ENCODE assay signal across 22 cellular contexts in the genomic region with DNA sequence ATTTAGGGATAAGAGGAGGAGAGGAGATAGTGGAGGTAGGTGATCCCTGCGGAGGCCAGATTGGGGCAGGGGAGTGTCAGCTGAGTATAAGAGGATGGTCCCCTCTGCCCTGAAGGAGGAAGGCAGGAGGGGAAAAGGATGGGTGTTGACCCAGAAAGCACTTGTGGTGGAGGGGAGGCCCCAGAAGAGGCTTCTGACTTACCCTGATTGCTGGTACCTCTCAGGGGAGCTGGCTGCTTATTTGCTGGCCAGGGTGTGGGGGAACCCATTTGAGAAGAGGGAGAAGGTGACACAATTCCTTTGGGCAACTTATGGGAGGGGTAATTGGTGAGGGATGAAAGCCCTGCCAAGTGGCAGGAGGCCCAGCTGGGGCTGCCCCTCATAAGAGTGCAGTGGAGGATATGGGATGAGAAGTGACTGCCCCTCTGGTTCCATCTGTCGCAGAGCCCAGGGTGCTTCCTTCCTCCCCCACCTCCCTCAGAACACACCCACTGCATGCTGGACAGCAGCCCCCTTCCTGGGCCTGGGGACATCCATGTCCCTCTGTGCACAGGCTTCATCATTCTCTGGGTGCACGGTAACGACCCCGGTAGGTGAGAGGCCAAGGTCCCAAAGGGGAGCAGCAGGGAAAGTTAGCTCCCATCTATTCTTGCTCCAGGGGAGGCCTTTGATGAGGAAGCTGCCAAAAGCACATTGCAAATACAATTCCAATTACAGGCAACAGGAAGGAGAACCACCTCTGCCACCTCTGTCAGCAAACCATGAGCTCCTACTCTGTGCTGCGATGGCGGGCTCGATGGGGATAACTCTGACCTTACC. TPM values are rescaled to one million over a fixed set of nuclear protein-coding genes. Genes with fewer than 3 reads are reported as not detected.
"Had no signal": no experiment of that assay in that cellular context is flagged by ENCODE, and none has a peak within 500 bp of the region (broad histone marks: within the 10 kb centered on the region; RNA-seq: fewer than 3 reads in every experiment).

No MANE protein-coding gene starts in this region.

- H3K4me1 Mint-ChIP-seq: activated CD8-positive, alpha-beta memory T cell treated with anti-CD3 and anti-CD28 coated beads, Interleukin-2, amount 10 ng/mL, durations not matched to agents 7 days and 5 days had no signal

- H3K4me1 ChIP-seq: colonic mucosa had no signal

- H3K27ac Mint-ChIP-seq: activated CD4-positive, alpha-beta memory T cell treated with anti-CD3 and anti-CD28 coated beads for 36 hours; activated CD8-positive, alpha-beta memory T cell treated with anti-CD3 and anti-CD28 coated beads, Interleukin-2, amount 10 ng/mL, durations not matched to agents 7 days and 5 days; activated naive CD4-positive, alpha-beta T cell treated with anti-CD3 and anti-CD28 coated beads, Interleukin-2, amount 10 ng/mL, durations not matched to agents 7 days and 5 days; activated T-helper 2 cell treated with anti-CD3 and anti-CD28 coated beads, Interferon-gamma antibody, Interleukin-2, Interleukin-4, amounts not matched to agents 10 μg/mL and 5 μg/mL and 100 μg/mL, durations not matched to agents 14 hours and 24 hours and 36 hours; stimulated activated naive CD8-positive, alpha-beta T cell treated with anti-CD3 and anti-CD28 coated beads, Interleukin-15, Interleukin-2, amounts not matched to agents 100 ng/mL and 50 ng/mL, for 24 hours had no signal

- H3K36me3 ChIP-seq: cardiac muscle cell, colonic mucosa, suprapubic skin had no signal

- H3K4me3 Mint-ChIP-seq: activated CD4-positive, alpha-beta memory T cell treated with anti-CD3 and anti-CD28 coated beads for 36 hours; activated CD8-positive, alpha-beta memory T cell treated with anti-CD3 and anti-CD28 coated beads, Interleukin-2, amount 10 ng/mL, durations not matched to agents 7 days and 5 days; activated naive CD4-positive, alpha-beta T cell treated with anti-CD3 and anti-CD28 coated beads, Interleukin-2, amount 10 ng/mL, durations not matched to agents 7 days and 5 days; naive B cell; stimulated activated naive CD8-positive, alpha-beta T cell treated with anti-CD3 and anti-CD28 coated beads, Interleukin-15, Interleukin-2, amounts not matched to agents 100 ng/mL and 50 ng/mL, for 24 hours had no signal

- H3K27ac ChIP-seq: cardiac muscle cell, suprapubic skin, VCaP had no signal

- H3K36me3 Mint-ChIP-seq: activated CD4-positive, alpha-beta memory T cell treated with anti-CD3 and anti-CD28 coated beads for 36 hours; activated CD8-positive, alpha-beta memory T cell treated with anti-CD3 and anti-CD28 coated beads, Interleukin-2, amount 10 ng/mL, durations not matched to agents 7 days and 5 days; activated naive CD4-positive, alpha-beta T cell treated with anti-CD3 and anti-CD28 coated beads, Interleukin-2, amount 10 ng/mL, durations not matched to agents 7 days and 5 days had no signal

- H3K9me3 Mint-ChIP-seq: activated CD4-positive, alpha-beta memory T cell treated with anti-CD3 and anti-CD28 coated beads for 36 hours; activated naive CD4-positive, alpha-beta T cell treated with anti-CD3 and anti-CD28 coated beads, Interleukin-2, amount 10 ng/mL, durations not matched to agents 7 days and 5 days; activated T-helper 2 cell treated with anti-CD3 and anti-CD28 coated beads, Interferon-gamma antibody, Interleukin-2, Interleukin-4, amounts not matched to agents 10 μg/mL and 5 μg/mL and 100 μg/mL, durations not matched to agents 14 hours and 24 hours and 36 hours; stimulated activated naive CD8-positive, alpha-beta T cell treated with anti-CD3 and anti-CD28 coated beads, Interleukin-15, Interleukin-2, amounts not matched to agents 100 ng/mL and 50 ng/mL, for 24 hours had no signal

- FAIRE-seq: endometrium, islet of Langerhans had no signal

- DNase-seq: activated CD4-positive, alpha-beta memory T cell treated with anti-CD3 and anti-CD28 coated beads for 36 hours; activated CD8-positive, alpha-beta memory T cell treated with anti-CD3 and anti-CD28 coated beads, Interleukin-2, amount 10 ng/mL, durations not matched to agents 7 days and 5 days; activated naive CD4-positive, alpha-beta T cell treated with anti-CD3 and anti-CD28 coated beads, Interleukin-2, amount 10 ng/mL, durations not matched to agents 7 days and 5 days; activated T-cell treated with anti-CD3 and anti-CD28 coated beads, Interleukin-2, amount 50 U/mL, for 1 hour; colonic mucosa; left colon; naive B cell; nucleus accumbens; right cardiac atrium; T-helper 1 cell; trophoblast cell had no signal

- H3K4me2 ChIP-seq: smooth muscle cell had no signal

- H3K4me3 ChIP-seq: cardiac muscle cell, colonic mucosa, suprapubic skin had no signal

- H3K9me3 ChIP-seq: colonic mucosa, suprapubic skin had no signal

RNA-seq across cellular contexts. Expression of a gene that starts 1.4 kb away (rescaled TPM):
- total RNA-seq: activated CD4-positive, alpha-beta memory T cell treated with anti-CD3 and anti-CD28 coated beads for 36 hours; lung microvascular endothelial cell; right cardiac atrium had no signal
- polyA plus RNA-seq: cardiac muscle cell had no signal

RNA-seq across cellular contexts. Expression of a gene that starts 39.2 kb away (rescaled TPM):
- total RNA-seq: activated CD4-positive, alpha-beta memory T cell treated with anti-CD3 and anti-CD28 coated beads for 36 hours; activated T-helper 2 cell treated with anti-CD3 and anti-CD28 coated beads, Interferon-gamma antibody, Interleukin-2, Interleukin-4, amounts not matched to agents 10 μg/mL and 5 μg/mL and 100 μg/mL, durations not matched to agents 14 hours and 24 hours and 36 hours; cardiac muscle cell; colonic mucosa; left colon; lung microvascular endothelial cell; progenitor cell of endocrine pancreas; right cardiac atrium; smooth muscle cell; suprapubic skin had no signal
- polyA plus RNA-seq: cardiac muscle cell, esophagus, right cardiac atrium, smooth muscle cell had no signal

RNA-seq across cellular contexts. Expression of a gene that starts 57.5 kb away (rescaled TPM):
- total RNA-seq: activated CD4-positive, alpha-beta memory T cell treated with anti-CD3 and anti-CD28 coated beads for 36 hours; activated CD8-positive, alpha-beta memory T cell treated with anti-CD3 and anti-CD28 coated beads, Interleukin-2, amount 10 ng/mL, durations not matched to agents 7 days and 5 days; cardiac muscle cell; lung microvascular endothelial cell; right cardiac atrium had no signal
- polyA plus RNA-seq: cardiac muscle cell had no signal
